Comparison of ENCODE assay signal across 29 cellular contexts in the genomic region with DNA sequence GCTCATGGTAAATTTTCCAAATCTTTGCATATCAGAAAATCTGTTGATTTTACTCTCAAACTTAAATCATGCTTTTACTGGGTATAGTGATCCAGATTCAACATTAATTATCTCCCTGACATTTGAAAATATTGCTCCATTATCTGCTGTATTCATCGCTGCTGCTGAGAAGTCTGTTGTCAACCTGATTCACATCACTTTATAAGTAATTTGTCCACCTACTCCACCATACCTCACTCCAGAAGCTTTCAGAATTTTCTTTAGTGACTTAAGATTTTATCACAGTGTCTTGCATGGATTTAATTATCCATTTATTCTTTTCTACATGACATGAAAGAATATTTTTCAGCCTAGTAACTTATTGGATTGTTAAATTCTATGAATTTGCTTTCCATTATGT.
"Had no signal": no experiment of that assay in that cellular context is flagged by ENCODE, and none has a peak within 500 bp of the region (broad histone marks: within the 10 kb centered on the region; RNA-seq: fewer than 3 reads in every experiment).

No MANE protein-coding gene starts in this region.

- H3K4me3 ChIP-seq: colonic mucosa, coronary artery, dorsolateral prefrontal cortex, esophagus muscularis mucosa, esophagus squamous epithelium, gastrocnemius medialis, gastroesophageal sphincter, heart left ventricle, heart right ventricle had no signal

- FAIRE-seq: colon, endometrium, endothelial cell of umbilical vein, frontal cortex had no signal

- H3K27ac Mint-ChIP-seq: dendritic cell treated with granulocyte-macrophage colony-stimulating factor and Interleukin-4, amounts not matched to agents 40 ng/mL and 50 ng/mL, for 4 days; effector memory CD8-positive, alpha-beta T cell; endodermal cell had no signal

- DNase-seq: colonic mucosa; cortex of kidney; dermis blood vessel endothelial cell; dorsolateral prefrontal cortex; effector CD4-positive, alpha-beta T cell; effector CD8-positive, alpha-beta T cell; effector memory CD4-positive, alpha-beta T cell; effector memory CD8-positive, alpha-beta T cell; endodermal cell; erythroblast; esophagus squamous epithelium; foreskin fibroblast; foreskin keratinocyte; foreskin melanocyte; gastrocnemius medialis; glutamatergic neuron; head of caudate nucleus; heart left ventricle; heart right ventricle had no signal

- H3K27me3 Mint-ChIP-seq: dendritic cell treated with granulocyte-macrophage colony-stimulating factor and Interleukin-4, amounts not matched to agents 40 ng/mL and 50 ng/mL, for 4 days; effector memory CD8-positive, alpha-beta T cell had no signal

- H3K4me3 Mint-ChIP-seq: dendritic cell treated with granulocyte-macrophage colony-stimulating factor and Interleukin-4, amounts not matched to agents 40 ng/mL and 50 ng/mL, for 4 days; effector memory CD8-positive, alpha-beta T cell; endodermal cell had no signal

- H3K27me3 ChIP-seq: colonic mucosa, esophagus muscularis mucosa, esophagus squamous epithelium, foreskin keratinocyte, gastrocnemius medialis, gastroesophageal sphincter, heart left ventricle, heart right ventricle had no signal

- H3K36me3 ChIP-seq: colonic mucosa, esophagus muscularis mucosa, esophagus squamous epithelium, gastrocnemius medialis, gastroesophageal sphincter, heart left ventricle, heart right ventricle had no signal

- ATAC-seq: effector memory CD8-positive, alpha-beta T cell; esophagus mucosa; foreskin keratinocyte; gastrocnemius medialis; gastroesophageal sphincter; heart left ventricle; heart right ventricle had no signal

- H3K9me3 ChIP-seq: colonic mucosa, esophagus muscularis mucosa, esophagus squamous epithelium, gastrocnemius medialis, gastroesophageal sphincter, heart left ventricle, heart right ventricle had no signal

- H3K4me1 ChIP-seq: colonic mucosa, esophagus muscularis mucosa, esophagus squamous epithelium, foreskin keratinocyte, gastrocnemius medialis, gastroesophageal sphincter, heart left ventricle, heart right ventricle had no signal

- H3K27ac ChIP-seq: colonic mucosa, coronary artery, dorsolateral prefrontal cortex, epithelial cell of prostate, esophagus muscularis mucosa, esophagus squamous epithelium, foreskin keratinocyte, gastrocnemius medialis, gastroesophageal sphincter, heart left ventricle, heart right ventricle had no signal

- H3K9me3 Mint-ChIP-seq: dendritic cell treated with granulocyte-macrophage colony-stimulating factor and Interleukin-4, amounts not matched to agents 40 ng/mL and 50 ng/mL, for 4 days; endodermal cell had no signal
